Comparison of ENCODE assay signal across 16 cellular contexts in genomic region chr2:29174937-29175336, GRCh38.
"Had no signal": no experiment of that assay in that cellular context is flagged by ENCODE, and none has a peak within 500 bp of the region (broad histone marks: within the 10 kb centered on the region; RNA-seq: fewer than 3 reads in every experiment).

No MANE protein-coding gene starts in this region.

- H3K9me3 ChIP-seq: gastroesophageal sphincter, heart right ventricle, mucosa of descending colon, pancreas, sigmoid colon, spleen had no signal

- H3K4me3 ChIP-seq: gastroesophageal sphincter, heart right ventricle, mucosa of descending colon, pancreas, sigmoid colon, spleen had no signal

- H3K27me3 ChIP-seq: gastroesophageal sphincter, heart right ventricle, pancreas, sigmoid colon, spleen had no signal

- DNase-seq: activated CD4-positive, alpha-beta memory T cell treated with anti-CD3 and anti-CD28 coated beads, Interleukin-2, amount 10 ng/mL, durations not matched to agents 7 days and 5 days; activated CD4-positive, alpha-beta T cell treated with anti-CD3 and anti-CD28 coated beads for 4 hours; activated CD8-positive, alpha-beta memory T cell treated with anti-CD3 and anti-CD28 coated beads, Interleukin-2, amount 50 U/mL, for 48 hours; activated gamma-delta T cell treated with Interleukin-2 at 50 U/mL for 16 hours; activated T-cell treated with anti-CD3 and anti-CD28 coated beads, Interleukin-2, amount 50 U/mL, for 72 hours; amniotic stem cell; caudate nucleus; erythroblast; heart right ventricle; left colon; mucosa of descending colon; naive thymus-derived CD4-positive, alpha-beta T cell; pancreas; sigmoid colon; spleen had no signal

- H3K27ac ChIP-seq: gastroesophageal sphincter, heart right ventricle, pancreas, sigmoid colon, spleen had no signal

- H3K36me3 ChIP-seq: pancreas had no signal

- H3K4me1 ChIP-seq: gastroesophageal sphincter, heart right ventricle, pancreas, sigmoid colon, spleen had no signal
